ENCODE assay signal across 7 cellular contexts in genomic region chr11:16266021-16266420, GRCh38.
"Had no signal": no experiment of that assay in that cellular context is flagged by ENCODE, and none has a peak within 500 bp of the region (broad histone marks: within the 10 kb centered on the region; RNA-seq: fewer than 3 reads in every experiment).

No MANE protein-coding gene starts in this region.

- FAIRE-seq: GM12878, GM12891, GM12892, GM18507, GM19239 had no signal

- ATAC-seq: GM12878 had no signal

- H3K4me3 ChIP-seq: GM12878 had no signal

- DNase-seq: GDM1, GF-D8 had no signal
